ENCODE assay signal across 8 cellular contexts in the genomic region with DNA sequence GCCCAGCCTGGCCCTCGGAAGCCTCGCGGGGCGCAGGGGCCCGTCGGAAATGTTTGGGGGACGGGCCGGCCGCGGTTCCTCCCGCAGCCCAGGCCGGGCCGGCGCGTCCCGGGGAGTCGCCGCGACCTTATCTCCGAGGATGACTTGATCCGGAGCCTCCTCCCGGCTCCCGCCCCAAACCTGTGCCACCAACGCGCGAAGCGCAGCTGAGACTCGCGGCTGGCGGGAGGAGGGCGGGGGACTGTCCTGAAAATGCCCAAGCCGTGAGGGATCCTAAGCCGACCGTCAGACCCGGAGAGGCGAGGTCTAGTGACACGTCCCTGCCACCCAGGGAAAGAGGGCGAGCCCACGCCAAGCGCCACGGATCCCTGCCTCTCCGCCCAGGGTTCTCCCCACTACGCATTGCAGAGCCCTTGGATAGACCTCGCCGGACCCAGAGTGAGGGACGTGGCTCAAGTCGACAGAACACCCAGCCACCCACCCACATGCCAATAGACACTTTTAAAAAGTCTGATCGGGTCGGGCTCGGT. TPM values are rescaled to one million over a fixed set of nuclear protein-coding genes. Genes with fewer than 3 reads are reported as not detected.
DNase-seq lines count a peak whose midpoint lies in the region; ATAC-seq lines count a peak whose summit lies in the region.

No MANE protein-coding gene starts in this region.

- H3K4me3 Mint-ChIP-seq in activated T-cell treated with anti-CD3 and anti-CD28 coated beads, Interleukin-2, amount 50 U/mL, for 72 hours: peak overlapping the region; percentile 68 to 74
- peak overlapping the region; percentile 63 for H3K4me3 Mint-ChIP-seq in stimulated activated effector memory CD8-positive, alpha-beta T cell treated with anti-CD3 and anti-CD28 coated beads, Interleukin-12 subunit alpha, Interleukin-12 subunit beta, amount 100 ng/mL, for 72 hours

- H3K36me3 Mint-ChIP-seq in activated T-cell treated with anti-CD3 and anti-CD28 coated beads, Interleukin-2, amount 50 U/mL, for 72 hours (ENCODE audit: insufficient read depth in 2 of 2): no peaks in the 10 kb centered on the region
- peaks cover 16% of the 10 kb centered on the region for H3K36me3 Mint-ChIP-seq in stimulated activated effector memory CD8-positive, alpha-beta T cell treated with anti-CD3 and anti-CD28 coated beads, Interleukin-12 subunit alpha, Interleukin-12 subunit beta, amount 100 ng/mL, for 72 hours

- H3K27me3 ChIP-seq in iPS-18a (ENCODE audit: control insufficient read depth, insufficient read depth, low read length): peaks cover 53% of the 10 kb centered on the region

- DNase-seq in NCI-H2227 (lab: John Stamatoyannopoulos, UW; ENCODE audit: unreplicated experiment) (peak; percentile 67), NCI-H2227 treated with DMSO at 0.1 percent for 48 hours (lab: John Stamatoyannopoulos, UW) (no peak), SW 1271 (lab: John Stamatoyannopoulos, UW) (no peak), activated gamma-delta T cell (lab: John Stamatoyannopoulos, UW) (no peak)
- DNase-seq in activated T-cell treated with anti-CD3 and anti-CD28 coated beads, Interleukin-2, amount 50 U/mL, for 72 hours: no peak
- DNase-seq in stimulated activated effector memory CD8-positive, alpha-beta T cell treated with anti-CD3 and anti-CD28 coated beads, Interleukin-12 subunit alpha, Interleukin-12 subunit beta, amount 100 ng/mL, for 72 hours (ENCODE audit: low spot score in 2 of 2): no peak

- H3K36me3 ChIP-seq in iPS-18a (ENCODE audit: control insufficient read depth, low read depth, low read length): peaks cover 5% of the 10 kb centered on the region

- H3K9me3 ChIP-seq in iPS-18a (ENCODE audit: control insufficient read depth, low read depth, low read length): peaks cover 7% of the 10 kb centered on the region

- peak; percentile 4 for ATAC-seq in HG02981 (IDR thresholded peaks at IDR 0.05; ENCODE audit: unreplicated experiment)
- ATAC-seq in activated T-cell treated with anti-CD3 and anti-CD28 coated beads, Interleukin-2, amount 50 U/mL, for 72 hours (replicated peaks in 1 of 2): no peak
- ATAC-seq in stimulated activated effector memory CD8-positive, alpha-beta T cell treated with anti-CD3 and anti-CD28 coated beads, Interleukin-12 subunit alpha, Interleukin-12 subunit beta, amount 100 ng/mL, for 72 hours: no peak

- no peaks in the 10 kb centered on the region for H3K4me1 Mint-ChIP-seq in activated T-cell treated with anti-CD3 and anti-CD28 coated beads, Interleukin-2, amount 50 U/mL, for 72 hours (ENCODE audit: low read depth)
- peaks cover 10% of the 10 kb centered on the region for H3K4me1 Mint-ChIP-seq in stimulated activated effector memory CD8-positive, alpha-beta T cell treated with anti-CD3 and anti-CD28 coated beads, Interleukin-12 subunit alpha, Interleukin-12 subunit beta, amount 100 ng/mL, for 72 hours

- peak overlapping the region; percentile 21 for H3K4me3 ChIP-seq in iPS-18a (ENCODE audit: low read length)

- no peaks in the 10 kb centered on the region for H3K9me3 Mint-ChIP-seq in activated T-cell treated with anti-CD3 and anti-CD28 coated beads, Interleukin-2, amount 50 U/mL, for 72 hours
- H3K9me3 Mint-ChIP-seq in stimulated activated effector memory CD8-positive, alpha-beta T cell treated with anti-CD3 and anti-CD28 coated beads, Interleukin-12 subunit alpha, Interleukin-12 subunit beta, amount 100 ng/mL, for 72 hours: no peaks in the 10 kb centered on the region

- no peak overlapping the region for H3K9ac ChIP-seq in iPS-18a (ENCODE audit: low read length)

- H3K27ac ChIP-seq in iPS-18a (ENCODE audit: low read length): no peak overlapping the region

- no peak overlapping the region for H3K27ac Mint-ChIP-seq in activated T-cell treated with anti-CD3 and anti-CD28 coated beads, Interleukin-2, amount 50 U/mL, for 72 hours
- H3K27ac Mint-ChIP-seq in stimulated activated effector memory CD8-positive, alpha-beta T cell treated with anti-CD3 and anti-CD28 coated beads, Interleukin-12 subunit alpha, Interleukin-12 subunit beta, amount 100 ng/mL, for 72 hours: no peak overlapping the region

- H3K27me3 Mint-ChIP-seq in activated T-cell treated with anti-CD3 and anti-CD28 coated beads, Interleukin-2, amount 50 U/mL, for 72 hours (ENCODE audit: low read depth): peaks cover 21% of the 10 kb centered on the region

- H3K4me1 ChIP-seq in iPS-18a (ENCODE audit: control insufficient read depth, low read depth, low read length): no peaks in the 10 kb centered on the region

RNA-seq across cellular contexts. Expression of a gene that starts 26.9 kb away (rescaled TPM):
- 10 to 100 TPM; 24.8 to 32.5 TPM for total RNA-seq in activated T-cell treated with anti-CD3 and anti-CD28 coated beads, Interleukin-2, amount 50 U/mL, for 72 hours

RNA-seq across cellular contexts. Expression of a gene that starts 49.6 kb away (rescaled TPM):
- total RNA-seq in activated T-cell treated with anti-CD3 and anti-CD28 coated beads, Interleukin-2, amount 50 U/mL, for 72 hours: 1 to 10 TPM; 8.6 to 9.9 TPM
